In genomic region chr16:20929804-20930683, GRCh38 we compare ENCODE assay signal across 8 cellular contexts. TPM values are rescaled to one million over a fixed set of nuclear protein-coding genes. Genes with fewer than 3 reads are reported as not detected.
A peak's percentile ranks its signal among the peaks of the same experiment; 100 is the strongest.
DNase-seq lines count a peak whose midpoint lies in the region; ATAC-seq and TF ChIP-seq lines count a peak whose summit lies in the region.
"Not testable (repeated sequence)": the region's sequence is repeated elsewhere in the genome, so short reads cannot be mapped to it uniquely, and the experiment has no call there.

No MANE protein-coding gene starts in this region.

- peak overlapping the region; percentile 6 for H3K4me2 ChIP-seq in smooth muscle cell

- not testable (repeated sequence) for H3K36me3 ChIP-seq in body of pancreas (replicated peaks in 1 of 2; ENCODE audit: insufficient read depth in 1 of 2, low read depth in 2 of 2); right atrium auricular region; smooth muscle cell (ENCODE audit: low read depth); aorta (ENCODE audit: control insufficient read depth in 1 of 2, insufficient read depth in 2 of 2, low read length in 1 of 2)

- not testable (repeated sequence) for H3K4me1 ChIP-seq in body of pancreas; right atrium auricular region; smooth muscle cell (ENCODE audit: low read depth); aorta (ENCODE audit: control insufficient read depth in 1 of 2, insufficient read depth in 2 of 2, low read length in 2 of 2)

- H3F3A ChIP-seq in smooth muscle cell (ENCODE audit: low read depth): not testable (repeated sequence)

- H3K9me3 ChIP-seq in body of pancreas; right atrium auricular region; smooth muscle cell (replicated peaks; ENCODE audit: low read depth); aorta (ENCODE audit: control insufficient read depth, low read length): not testable (repeated sequence)

- peak overlapping the region; percentile 9 for H3K9ac ChIP-seq in smooth muscle cell (ENCODE audit: low read depth)

- H3K27me3 ChIP-seq in body of pancreas; right atrium auricular region; smooth muscle cell (ENCODE audit: low read depth); aorta (ENCODE audit: control insufficient read depth in 1 of 2, insufficient read depth in 2 of 2, low read length in 1 of 2): not testable (repeated sequence)

- DNase-seq in GM03348 (ENCODE audit: low spot score) (peak; percentile 29), SHP77 (lab: John Stamatoyannopoulos, UW) (peak; percentile 9 to 45), body of pancreas (peak in 1 of 4 donors; percentile 23), fibroblast of peridontal ligament (ENCODE audit: extremely low read depth) (peak; percentile 15), myocyte (ENCODE audit: low read depth) (peak; percentile 72)
- DNase-seq in right atrium auricular region (ENCODE audit: low spot score); smooth muscle cell (lab: John Stamatoyannopoulos, UW; ENCODE audit: unreplicated experiment); aorta: not testable (repeated sequence)

- H2AFZ ChIP-seq in smooth muscle cell (ENCODE audit: low read depth): not testable (repeated sequence)

- intact Hi-C loops in body of pancreas (cut with DNase I); aorta (cut with DNase I): not testable (repeated sequence)

- not testable (repeated sequence) for H3K4me3 ChIP-seq in body of pancreas; right atrium auricular region; smooth muscle cell; aorta (ENCODE audit: low read length in 2 of 2)

- TF ChIP-seq CTCF in body of pancreas (IDR thresholded peaks at IDR 0.05); right atrium auricular region (IDR thresholded peaks at IDR 0.05); smooth muscle cell (IDR thresholded peaks at IDR 0.05; ENCODE audit: borderline replicate concordance, insufficient read depth, poor library complexity, severe bottlenecking): not testable (repeated sequence)

- H3K79me2 ChIP-seq in smooth muscle cell (ENCODE audit: low read depth): not testable (repeated sequence)

- H4K20me1 ChIP-seq in smooth muscle cell (ENCODE audit: low read depth): not testable (repeated sequence)

- not testable (repeated sequence) for H3K27ac ChIP-seq in body of pancreas
- H3K27ac ChIP-seq in right atrium auricular region: peak overlapping the region; percentile 70 to 76
- H3K27ac ChIP-seq in smooth muscle cell (ENCODE audit: low read depth): peak overlapping the region; percentile 17
- H3K27ac ChIP-seq in aorta (ENCODE audit: low read depth in 1 of 2, low read length in 2 of 2): peak overlapping the region in 1 of 2 donors; percentile 59

- ATAC-seq in body of pancreas: peak; percentile 40
- ATAC-seq in aorta (ENCODE audit: low FRiP score): peak; percentile 59

- not testable (repeated sequence) for TF ChIP-seq POLR2A in body of pancreas (IDR thresholded peaks at IDR 0.05)

- 70 to 79% methylated on average over 11 of the region's 11 CpGs for WGBS in body of pancreas, 2 donors
- 53% methylated on average over 11 of the region's 11 CpGs for WGBS in smooth muscle cell (ENCODE audit: low lambda C conversion rate)
- 36 to 41% methylated on average over 11 of the region's 11 CpGs for WGBS in aorta, 2 donors

RNA-seq across cellular contexts. Expression of gene LYRM1, which starts 29.5 kb away (rescaled TPM):
- total RNA-seq in body of pancreas (10 to 100 TPM; 13.5 to 18.9 TPM), right atrium auricular region (10 to 100 TPM; 54.2 to 58.7 TPM), myocyte (54.9 and 77.8 TPM in 2 replicates), smooth muscle cell (10.2 and 18.6 TPM in 2 replicates), aorta (10 to 100 TPM; 18.1 to 24.3 TPM)
- polyA plus RNA-seq in myocyte (2012): 30.8 TPM
- polyA plus RNA-seq in smooth muscle cell (11.7 and 15.3 TPM in 2 replicates), aorta (10 to 100 TPM; 27.3 to 44.2 TPM)

RNA-seq across cellular contexts. Expression of gene DCUN1D3, which starts 29.9 kb away (rescaled TPM):
- total RNA-seq in body of pancreas (10 to 100 TPM in 1 of 2 donors, 1 to 10 TPM in 1; 7.5 to 14.5 TPM), right atrium auricular region (10 to 100 TPM in 1 of 2 donors, 1 to 10 TPM in 1; 10.0 to 13.4 TPM), myocyte (18.8 TPM in 2 replicates), smooth muscle cell (36.3 and 37.8 TPM in 2 replicates), aorta (10 to 100 TPM; 29.5 to 54.5 TPM)
- 21.7 TPM for polyA plus RNA-seq in myocyte (2012)
- polyA plus RNA-seq in smooth muscle cell (12.6 and 13.5 TPM in 2 replicates), aorta (1 to 10 TPM; 3.9 to 4.1 TPM)
